Comparison of ENCODE assay signal across 22 cellular contexts in the genomic region with DNA sequence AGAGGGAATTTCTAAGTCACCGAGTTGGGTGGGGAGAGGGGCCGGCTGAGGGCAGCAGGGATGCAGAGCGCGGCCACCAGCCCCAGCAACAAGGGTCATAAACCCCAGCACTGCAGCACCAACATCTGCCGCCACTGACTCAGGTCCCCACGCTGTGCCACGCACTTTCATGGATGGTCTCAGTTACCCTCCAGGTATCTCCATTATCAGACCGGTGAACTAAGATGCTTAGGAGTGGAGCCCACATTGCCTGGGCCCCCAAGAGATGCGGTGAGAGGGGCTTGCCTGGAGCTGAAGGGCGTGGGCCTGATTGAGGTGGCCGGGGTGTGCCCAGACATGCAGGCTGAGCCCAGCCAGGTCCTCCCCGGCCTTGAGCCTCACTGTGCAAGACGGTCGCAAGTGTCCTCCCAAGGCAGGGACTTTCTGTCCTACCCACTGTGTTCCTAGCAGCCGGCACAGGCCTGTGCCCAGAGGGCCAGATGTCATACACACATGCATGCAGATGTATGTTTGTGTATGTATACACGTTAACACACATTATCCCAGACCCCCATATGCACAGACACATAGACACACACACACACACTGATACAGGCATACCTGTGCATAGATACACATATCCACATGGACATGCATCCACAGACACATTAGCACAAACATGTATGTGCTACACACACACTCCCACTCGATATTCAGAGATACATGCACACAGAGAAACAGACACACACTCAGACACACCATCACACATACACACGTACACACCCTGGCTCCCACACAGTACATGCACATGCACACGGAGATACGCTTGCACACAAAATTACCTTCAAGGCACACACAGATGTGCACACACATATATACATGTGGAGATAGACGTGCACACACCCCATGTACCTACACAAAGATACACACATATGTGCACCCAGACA. TPM values are rescaled to one million over a fixed set of nuclear protein-coding genes. Genes with fewer than 3 reads are reported as not detected.
DNase-seq lines count a peak whose midpoint lies in the region; ATAC-seq and TF ChIP-seq lines count a peak whose summit lies in the region.
"Had no signal": no experiment of that assay in that cellular context is flagged by ENCODE, and none has a peak within 500 bp of the region (broad histone marks: within the 10 kb centered on the region; RNA-seq: fewer than 3 reads in every experiment).

No MANE protein-coding gene starts in this region.

- peak overlapping the region; percentile 96 for H3K27ac Mint-ChIP-seq in CD4-positive, alpha-beta T cell
- peak overlapping the region; percentile 2 to 79 for H3K27ac Mint-ChIP-seq in effector memory CD8-positive, alpha-beta T cell
- H3K27ac Mint-ChIP-seq in nephron progenitor cell = peak overlapping the region; percentile 96
- H3K27ac Mint-ChIP-seq: activated naive CD4-positive, alpha-beta T cell treated with anti-CD3 and anti-CD28 coated beads, Interleukin-2, amount 10 ng/mL, durations not matched to agents 7 days and 5 days; HFFc6 had no signal

- intact Hi-C loops in CD4-positive, alpha-beta T cell (cut with DNase I, micrococcal nuclease) = no loop called here

- peaks cover 25% of the 10 kb centered on the region for H3K4me1 Mint-ChIP-seq in CD4-positive, alpha-beta T cell (ENCODE audit: low read depth)
- H3K4me1 Mint-ChIP-seq in effector memory CD8-positive, alpha-beta T cell (ENCODE audit: low read depth in 2 of 2) = peaks cover 34 to 42% of the 10 kb centered on the region in 2 donors
- peaks cover 58% of the 10 kb centered on the region for H3K4me1 Mint-ChIP-seq in nephron progenitor cell

- no peak for TF ChIP-seq CTCF in CD4-positive, alpha-beta T cell (IDR thresholded peaks at IDR 0.05)
- no peak for TF ChIP-seq CTCF in nephron progenitor cell (IDR thresholded peaks at IDR 0.05)

- in situ Hi-C loops in GM18951 (cut with MboI; ENCODE audit: low sequenced_read_pairs, unreplicated experiment) = no loop called here

- no peak for DNase-seq in CD4-positive, alpha-beta T cell
- no peak for DNase-seq in effector memory CD8-positive, alpha-beta T cell
- DNase-seq in nephron progenitor cell = peak; percentile 32
- no peak for DNase-seq in NCI-H345 (lab: John Stamatoyannopoulos, UW)
- no peak for DNase-seq in mesenteric fat pad (ENCODE audit: low spot score)
- DNase-seq: activated CD4-positive, alpha-beta T cell treated with anti-CD3 and anti-CD28 coated beads for 1 hour; activated CD8-positive, alpha-beta memory T cell treated with anti-CD3 and anti-CD28 coated beads, Interleukin-2, amount 50 U/mL, for 4 hours; activated naive CD4-positive, alpha-beta T cell treated with anti-CD3 and anti-CD28 coated beads, Interleukin-2, amount 10 ng/mL, durations not matched to agents 7 days and 5 days; AML-193; body of pancreas; dermis blood vessel endothelial cell; GDM1; HFFc6; NCI-H146; NCI-H748 treated with DMSO at 0.1 percent for 48 hours; PC-3; SJCRH30 had no signal

- peaks cover 56% of the 10 kb centered on the region for H3K36me3 Mint-ChIP-seq in CD4-positive, alpha-beta T cell (ENCODE audit: low read depth)
- H3K36me3 Mint-ChIP-seq in effector memory CD8-positive, alpha-beta T cell (ENCODE audit: insufficient read depth) = peaks cover 74% of the 10 kb centered on the region
- peaks cover 29% of the 10 kb centered on the region for H3K36me3 Mint-ChIP-seq in nephron progenitor cell (ENCODE audit: low read depth)

- no peak overlapping the region for H3K27ac ChIP-seq in CD4-positive, alpha-beta T cell (ENCODE audit: low read depth, low read length)
- H3K27ac ChIP-seq: body of pancreas, left lung, SJCRH30, thoracic aorta had no signal

- no peak for ATAC-seq in CD4-positive, alpha-beta T cell (ENCODE audit: poor library complexity)
- no peak for ATAC-seq in effector memory CD8-positive, alpha-beta T cell (replicated peaks)
- ATAC-seq in HG03280 (IDR thresholded peaks at IDR 0.05; ENCODE audit: unreplicated experiment) = no peak
- ATAC-seq in HG03108 (IDR thresholded peaks at IDR 0.05; ENCODE audit: unreplicated experiment) = no peak
- ATAC-seq: body of pancreas, left lung, PC-3 had no signal

- H3K9me3 ChIP-seq in CD4-positive, alpha-beta T cell (ENCODE audit: control insufficient read depth, low read length) = no peaks in the 10 kb centered on the region
- H3K9me3 ChIP-seq: body of pancreas, left lung, SJCRH30, thoracic aorta had no signal

- peak; percentile 22 for TF ChIP-seq POLR2A in GM18951 (IDR thresholded peaks at IDR 0.05; ENCODE audit: extremely low read depth, insufficient read depth, insufficient read length)

- peak overlapping the region; percentile 7 for H3K4me3 Mint-ChIP-seq in CD4-positive, alpha-beta T cell
- H3K4me3 Mint-ChIP-seq in effector memory CD8-positive, alpha-beta T cell = peak overlapping the region in 1 of 2 donors; percentile 56
- H3K4me3 Mint-ChIP-seq in nephron progenitor cell = peak overlapping the region; percentile 42
- H3K4me3 Mint-ChIP-seq: activated naive CD4-positive, alpha-beta T cell treated with anti-CD3 and anti-CD28 coated beads, Interleukin-2, amount 10 ng/mL, durations not matched to agents 7 days and 5 days; HFFc6 had no signal

- no peaks in the 10 kb centered on the region for H3K9me3 Mint-ChIP-seq in CD4-positive, alpha-beta T cell
- H3K9me3 Mint-ChIP-seq in effector memory CD8-positive, alpha-beta T cell = no peaks in the 10 kb centered on the region
- no peaks in the 10 kb centered on the region for H3K9me3 Mint-ChIP-seq in nephron progenitor cell
- H3K9me3 Mint-ChIP-seq: activated naive CD4-positive, alpha-beta T cell treated with anti-CD3 and anti-CD28 coated beads, Interleukin-2, amount 10 ng/mL, durations not matched to agents 7 days and 5 days; HFFc6 had no signal

- CTCF ChIA-PET in CD4-positive, alpha-beta T cell (lab: Charles Lee) = no interaction called here

- H3K27me3 Mint-ChIP-seq in CD4-positive, alpha-beta T cell = no peaks in the 10 kb centered on the region
- no peaks in the 10 kb centered on the region for H3K27me3 Mint-ChIP-seq in effector memory CD8-positive, alpha-beta T cell
- peaks cover 4% of the 10 kb centered on the region for H3K27me3 Mint-ChIP-seq in nephron progenitor cell (ENCODE audit: low read depth, poor library complexity)

- no peaks in the 10 kb centered on the region for H3K27me3 ChIP-seq in CD4-positive, alpha-beta T cell (ENCODE audit: control insufficient read depth, insufficient read depth, low read length)
- H3K27me3 ChIP-seq: body of pancreas, left lung, SJCRH30 had no signal

- POLR2A ChIA-PET in CD4-positive, alpha-beta T cell (lab: Charles Lee) = interaction anchor here (1.9 to 5.5 kb wide), 2 partner anchors 13 to 24 kb away, joined by 6 to 46 read pairs; no protein-coding TSS in a partner anchor

RNA-seq across cellular contexts. Expression of gene RBM38, which starts 19.5 kb away (rescaled TPM):
- total RNA-seq in CD4-positive, alpha-beta T cell = 100 to 1,000 TPM; 604 to 645 TPM
- 16.9 TPM for total RNA-seq in mesenteric fat pad

RNA-seq across cellular contexts. Expression of gene RAE1, which starts 59.6 kb away (rescaled TPM):
- 10 to 100 TPM; 58.8 to 60.7 TPM for total RNA-seq in CD4-positive, alpha-beta T cell
- 18.0 TPM for total RNA-seq in mesenteric fat pad

Comparison
In these comparisons a context has a peak if more than half of its experiments do, and no peak if none do; other contexts are left out.
1. H3K27ac Mint-ChIP-seq: peak in every context shown above with its lines; median percentile 96 in CD4-positive, alpha-beta T cell; 96 in nephron progenitor cell; 40 in effector memory CD8-positive, alpha-beta T cell.
2. RNA of gene RBM38, which starts 19.5 kb away (total RNA-seq): 604 to 645 TPM in CD4-positive, alpha-beta T cell; 16.9 TPM in mesenteric fat pad (single experiment); every median in the first group is over 10 times any median in the second.